ENCODE assay signal across 8 cellular contexts in the genomic region with DNA sequence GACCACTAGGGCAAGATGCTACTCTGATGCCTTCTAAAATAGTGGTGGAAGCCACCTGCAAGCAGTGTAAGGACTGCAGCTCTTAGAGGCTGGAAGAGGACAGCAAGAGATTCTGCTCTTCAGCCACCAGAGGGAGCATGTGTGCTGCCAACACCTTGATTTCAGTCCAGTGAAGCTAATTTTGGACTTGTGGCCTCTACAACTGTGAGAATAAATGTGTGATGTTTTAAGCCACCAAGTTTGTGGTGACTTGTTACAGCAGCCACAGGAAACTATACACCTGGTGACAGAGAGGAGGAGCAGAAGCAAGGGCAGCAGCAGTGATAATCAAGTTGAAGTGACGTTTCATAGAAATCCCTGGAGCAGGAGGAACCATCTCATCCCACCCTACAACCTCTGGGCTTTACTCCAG. TPM values are rescaled to one million over a fixed set of nuclear protein-coding genes. Genes with fewer than 3 reads are reported as not detected.
A peak's percentile ranks its signal among the peaks of the same experiment; 100 is the strongest.
DNase-seq lines count a peak whose midpoint lies in the region; ATAC-seq, FAIRE-seq and TF ChIP-seq lines count a peak whose summit lies in the region.

No MANE protein-coding gene starts in this region.

- H3K36me3 ChIP-seq in brain microvascular endothelial cell (replicated peaks) = no peaks in the 10 kb centered on the region

- POLR2A ChIA-PET in A549 (lab: Yijun Ruan, JAX) = interaction anchor here (0.6 to 1.1 kb wide), 2 partner anchors 33 to 403 kb away, joined by 3 to 5 read pairs; no protein-coding TSS in a partner anchor

- H3K4me2 ChIP-seq in A549 = no peak overlapping the region

- no peak for FAIRE-seq in A549 (lab: Jason Lieb, UNC)

- in situ Hi-C loops in GM13976 (cut with MboI; ENCODE audit: low sequenced_read_pairs, unreplicated experiment) = loop anchor here (10.0 to 25.0 kb wide), 3 partner anchors 62 to 145 kb away; no protein-coding TSS in a partner anchor
- in situ Hi-C loops in brain microvascular endothelial cell (cut with HindIII; ENCODE audit: low pct_ligation_motif_present, low sequenced_read_pairs) = no loop called here

- peak; percentile 94 to 98 for TF ChIP-seq RAD21 in A549 (conservative IDR thresholded peaks at IDR 0.05 in 1 of 2, IDR thresholded peaks at IDR 0.05 in 1 of 2)

- peaks cover 4% of the 10 kb centered on the region; the same call in 1 of the 3 replicates for H3K9me3 ChIP-seq in A549

- 95% methylated on average over 1 of the region's 1 CpG for WGBS in A549 (ENCODE audit: missing lambda C conversion rate)

- ATAC-seq in A549 (peak; percentile 89 to 98), HG02759 (IDR thresholded peaks at IDR 0.05; ENCODE audit: unreplicated experiment) (peak; percentile 98)

- no peak for TF ChIP-seq EP300 in A549 (IDR thresholded peaks at IDR 0.05)

- CTCF ChIA-PET in A549 (lab: Yijun Ruan, JAX) = interaction anchor here (0.7 to 8.9 kb wide), 59 partner anchors 8 to 413 kb away, joined by 3 to 188 read pairs (median 7); partner anchors contain the start of genes CC2D2A, FGFBP1 and FGFBP2

- H3K27ac ChIP-seq in A549 (peak overlapping the region in 1 of 2 experiments; percentile 61; a peak in 2 of 6 replicates), brain microvascular endothelial cell (no peak overlapping the region)

- no peaks in the 10 kb centered on the region for H3K27me3 ChIP-seq in brain microvascular endothelial cell (replicated peaks)

- H3K4me1 ChIP-seq in A549 = 0 out of 3 replicates have a peak, but pooled peaks cover 3% of the 10 kb centered on the region

- TF ChIP-seq POLR2A in A549 (IDR thresholded peaks at IDR 0.05; ENCODE audit: low read length) = no peak

- H3K4me3 ChIP-seq in A549 = no peak overlapping the region
- no peak overlapping the region for H3K4me3 ChIP-seq in brain microvascular endothelial cell (ENCODE audit: low read depth, low read length)

- peak; percentile 86 for TF ChIP-seq CTCF in A549 (IDR thresholded peaks at IDR 0.05)
- TF ChIP-seq CTCF in GM13976 (IDR thresholded peaks at IDR 0.05; ENCODE audit: borderline replicate concordance, control extremely low read depth, extremely low read depth, insufficient read depth, missing control alignments) = peak; percentile 75
- TF ChIP-seq CTCF in brain microvascular endothelial cell (IDR thresholded peaks at IDR 0.05; ENCODE audit: low read depth, low read length, missing control alignments) = peak; percentile 95

- peak; percentile 37 to 87 for DNase-seq in A549 (ENCODE audit: low read depth in 1 of 2, low spot score in 1 of 2)
- DNase-seq in GM13976 (ENCODE audit: low spot score) = peak; percentile 62
- DNase-seq in NCI-H1092 treated with DMSO at 0.1 percent for 48 hours (lab: John Stamatoyannopoulos, UW) = peak; percentile 71
- peak in 4 of 5 experiments; percentile 3 to 64 (median 18) for DNase-seq in T-helper 2 cell
- DNase-seq in brain microvascular endothelial cell = peak; percentile 41
- peak; percentile 84 for DNase-seq in inferior parietal cortex (ENCODE audit: extremely low spot score)
- peak; percentile 47 for DNase-seq in stimulated activated CD4-positive, alpha-beta T cell treated with anti-CD3 and anti-CD28 coated beads, Interleukin-15, amount 100 ng/mL, for 24 hours

TF ChIP-seq in A549, 52 proteins besides CTCF, POLR2A, EP300 and RAD21:
- TF ChIP-seq HOXB5 (CRISPR knock-in tag; IDR thresholded peaks at IDR 0.05) (no peak), RFX5 (IDR thresholded peaks at IDR 0.05) (no peak), MAFK (IDR thresholded peaks at IDR 0.05; ENCODE audit: partially characterized antibody) (no peak), SMC3 (IDR thresholded peaks at IDR 0.05) (peak; percentile 97), ZC3H11A (IDR thresholded peaks at IDR 0.05) (no peak)

RNA-seq across cellular contexts. Expression of gene FGFBP1, which starts 55.9 kb away (rescaled TPM):
- polyA plus RNA-seq in A549 (2011; rRNA removed) (1.1 and 1.3 TPM in 2 replicates), A549 (2017; fragmentation: RNase III; extraction: RNeasy Plus Mini Kit Qiagen cat#74134 plus additional on column Dnase treatment) (3.0 to 4.1 TPM (median 4.0 TPM) in 3 replicates)
- polyA plus RNA-seq in A549 (2012; cell fraction: cytosol; rRNA removed) = 1.3 TPM in 2 replicates
- polyA plus RNA-seq in A549 (2012; cell fraction: nucleus; rRNA removed) = 0.99 and 1.1 TPM in 2 replicates
- polyA minus RNA-seq in A549 (2011; rRNA and poly(A)+ RNA removed) = 0.29 and 0.49 TPM in 2 replicates

Comparison
In these comparisons a context has a peak if more than half of its experiments do, and no peak if none do; other contexts are left out.
1. DNase-seq: peak in every context shown above with its lines; median percentile 84 in inferior parietal cortex; 71 in NCI-H1092 treated with DMSO at 0.1 percent for 48 hours; 62 in A549; 62 in GM13976; 47 in stimulated activated CD4-positive, alpha-beta T cell treated with anti-CD3 and anti-CD28 coated beads, Interleukin-15, amount 100 ng/mL, for 24 hours; 41 in brain microvascular endothelial cell; 18 in T-helper 2 cell.